In the genomic region with DNA sequence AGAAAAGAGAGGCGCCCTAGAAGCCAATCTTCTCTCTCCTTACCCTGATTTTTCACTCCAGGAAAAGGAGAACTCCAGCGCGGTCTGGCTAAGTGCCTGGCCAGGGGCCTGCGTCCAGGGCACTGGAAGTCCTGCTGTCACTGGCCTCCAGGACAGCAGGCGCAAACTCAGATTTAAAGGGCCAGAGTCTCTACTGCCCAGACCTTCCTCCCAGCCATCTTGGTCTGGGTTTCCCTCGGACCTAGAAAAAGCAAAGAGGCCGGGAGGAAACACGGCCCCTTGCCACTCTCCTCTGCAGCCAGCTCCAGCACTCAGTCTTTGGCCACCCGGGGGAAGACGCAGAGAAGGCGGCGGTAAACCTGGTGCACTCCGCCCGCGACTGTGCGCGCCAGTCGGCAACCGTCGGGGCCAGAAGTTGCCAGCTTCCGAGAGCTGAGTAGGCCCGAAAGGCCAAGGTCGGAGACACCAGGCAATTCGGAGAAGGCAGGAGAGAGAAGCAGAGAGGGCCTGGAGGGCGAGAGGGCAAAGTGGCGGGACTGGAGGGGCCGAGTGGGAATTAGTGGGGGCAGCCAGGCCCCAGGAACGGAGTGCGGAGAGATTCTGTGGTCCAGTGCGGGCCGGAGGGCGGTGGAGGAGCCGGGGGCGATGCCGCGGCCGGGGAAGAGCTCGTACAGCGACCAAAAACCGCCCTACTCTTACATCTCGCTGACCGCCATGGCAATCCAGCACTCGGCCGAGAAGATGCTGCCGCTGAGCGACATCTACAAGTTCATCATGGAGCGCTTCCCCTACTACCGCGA, we compare ENCODE assay signal across 12 cellular contexts. TPM values are rescaled to one million over a fixed set of nuclear protein-coding genes. Genes with fewer than 3 reads are reported as not detected.
DNase-seq lines count a peak whose midpoint lies in the region; ATAC-seq and TF ChIP-seq lines count a peak whose summit lies in the region.
"Had no signal": no experiment of that assay in that cellular context is flagged by ENCODE, and none has a peak within 500 bp of the region (broad histone marks: within the 10 kb centered on the region; RNA-seq: fewer than 3 reads in every experiment).

Gene FOXB2, plus strand, starts transcription at position 646 of the 800 bp plus-strand sequence. Its CDS starts 0 bp downstream, at position 646.

- H3K4me3 ChIP-seq in Peyer's patch, result peak within 1 kb of the TSS in 3 of 4 donors; percentile 15 to 30 (median 20)
- peak within 1 kb of the TSS in 3 of 4 donors; percentile 10 to 21 (median 12) for H3K4me3 ChIP-seq in sigmoid colon

- TF ChIP-seq POLR2A in Peyer's patch (IDR thresholded peaks at IDR 0.05), result no peak
- TF ChIP-seq POLR2A in sigmoid colon (IDR thresholded peaks at IDR 0.05), result no peak

- DNase-seq in NCI-H510A treated with DMSO at 0.1 percent for 48 hours (lab: John Stamatoyannopoulos, UW) (peak; percentile 43), NCI-H510A (lab: John Stamatoyannopoulos, UW) (no peak), Peyer's patch (no peak), foreskin keratinocyte (peak in 1 of 2 donors; percentile 9), sigmoid colon (no peak), T-helper 9 cell (no peak), EL (no peak)
- DNase-seq: caudate nucleus; HFFc6; stimulated activated CD4-positive, alpha-beta T cell treated with anti-CD3 and anti-CD28 coated beads, Interleukin-2, amount 100 ng/mL, for 24 hours had no signal

- peaks cover 0 to 4% (median 0%) of the 10 kb centered on the region in 4 donors for H3K9me3 ChIP-seq in Peyer's patch
- no peaks in the 10 kb centered on the region for H3K9me3 ChIP-seq in sigmoid colon

- ATAC-seq in foreskin keratinocyte, result peak; percentile 2
- ATAC-seq in GM21390 (IDR thresholded peaks at IDR 0.05; ENCODE audit: unreplicated experiment), result no peak
- ATAC-seq: activated CD4-positive, CD25-positive, alpha-beta regulatory T cell treated with anti-CD3 and anti-CD28 coated beads, Interleukin-2, amount 50 U/mL, for 24 hours had no signal

- no peak within 1 kb of the TSS for H3K27ac ChIP-seq in Peyer's patch
- no peak within 1 kb of the TSS for H3K27ac ChIP-seq in foreskin keratinocyte
- no peak within 1 kb of the TSS for H3K27ac ChIP-seq in sigmoid colon

- TF ChIP-seq CTCF in Peyer's patch (IDR thresholded peaks at IDR 0.05), result no peak
- no peak for TF ChIP-seq CTCF in foreskin keratinocyte (conservative IDR thresholded peaks at IDR 0.05)
- TF ChIP-seq CTCF in sigmoid colon (IDR thresholded peaks at IDR 0.05), result no peak

- TF ChIP-seq EP300 in sigmoid colon (IDR thresholded peaks at IDR 0.05), result no peak

- WGBS in sigmoid colon, 2 donors, result 7 to 10% methylated on average over 49 of the region's 49 CpGs

- intact Hi-C loops in sigmoid colon (cut with DNase I), result no loop called here

- peaks cover 0 to 64% (median 4%) of the 10 kb centered on the region in 4 donors for H3K4me1 ChIP-seq in Peyer's patch
- H3K4me1 ChIP-seq in foreskin keratinocyte, result no peaks in the 10 kb centered on the region
- peaks cover 0 to 71% (median 63%) of the 10 kb centered on the region in 4 donors for H3K4me1 ChIP-seq in sigmoid colon

- H3K27me3 ChIP-seq in Peyer's patch (peaks cover 0 to 87% of the 10 kb centered on the region in 2 donors), foreskin keratinocyte (peaks cover 95% of the 10 kb centered on the region), sigmoid colon (peaks cover 85 to 100% (median 100%) of the 10 kb centered on the region in 3 donors)

- no peaks in the 10 kb centered on the region for H3K36me3 ChIP-seq in Peyer's patch
- H3K36me3 ChIP-seq in sigmoid colon, result no peaks in the 10 kb centered on the region

RNA-seq across cellular contexts. Expression of gene FOXB2, which starts in this region (rescaled TPM):
- total RNA-seq in Peyer's patch (not detected), foreskin keratinocyte (not detected in 2 replicates), sigmoid colon (not detected)
- polyA plus RNA-seq in foreskin keratinocyte (not detected in 2 replicates), sigmoid colon (not detected)
- total RNA-seq: HFFc6 had no signal

Comparison
In these comparisons a context has a peak if more than half of its experiments do, and no peak if none do; other contexts are left out.
1. Peak in ATAC-seq in foreskin keratinocyte; RNA of the gene not detected or under 1 TPM.